ENCODE assay signal across 8 cellular contexts in genomic region chr11:134433806-134434205, GRCh38. TPM values are rescaled to one million over a fixed set of nuclear protein-coding genes. Genes with fewer than 3 reads are reported as not detected.
"Had no signal": no experiment of that assay in that cellular context is flagged by ENCODE, and none has a peak within 500 bp of the region (broad histone marks: within the 10 kb centered on the region; RNA-seq: fewer than 3 reads in every experiment).

No MANE protein-coding gene starts in this region.

- H3K4me3 ChIP-seq: K562 had no signal

- DNase-seq: IMR-90, KBM-7, KG1 had no signal

- H3K4me2 ChIP-seq: KMS-11 had no signal

- H3K27ac ChIP-seq: HL-60, KMS-11 had no signal

RNA-seq across cellular contexts. Expression of gene B3GAT1, which starts 21.8 kb away (rescaled TPM):
- total RNA-seq: HepG2, IMR-90 had no signal
- polyA plus RNA-seq: HepG2, IgD-negative memory B cell, IMR-90 had no signal
